15 cellular contexts compared by ENCODE assay signal in the genomic region with DNA sequence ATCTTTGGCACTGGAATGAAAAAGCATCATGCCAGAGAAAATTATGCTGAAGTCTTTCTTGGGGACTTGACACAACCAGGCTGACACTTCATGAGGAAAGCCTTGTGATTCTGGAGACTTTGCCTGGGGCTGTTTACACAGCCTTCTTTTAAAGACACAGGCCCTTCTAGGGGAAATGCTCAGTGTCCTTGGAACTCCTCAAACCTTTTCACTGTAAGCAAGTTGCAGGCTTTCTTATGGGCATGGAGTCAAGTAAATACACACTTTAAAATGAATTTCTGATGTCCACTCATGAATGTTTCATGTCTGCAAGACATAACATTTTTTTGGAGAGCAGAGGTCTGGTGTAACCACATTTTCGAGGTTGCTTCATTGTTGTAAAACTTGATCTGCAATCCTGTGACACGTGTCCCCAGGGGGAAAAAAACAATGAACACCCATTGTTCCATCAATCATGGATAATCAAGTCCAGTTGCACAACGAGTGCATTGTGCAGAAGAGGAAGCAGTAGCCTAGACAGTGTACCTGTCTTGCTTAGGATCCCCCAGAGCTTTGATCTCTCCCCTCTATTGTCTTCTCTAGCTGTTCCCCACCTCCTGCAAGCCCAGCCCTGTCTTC.
DNase-seq lines count a peak whose midpoint lies in the region; ATAC-seq lines count a peak whose summit lies in the region.
"Had no signal": no experiment of that assay in that cellular context is flagged by ENCODE, and none has a peak within 500 bp of the region (broad histone marks: within the 10 kb centered on the region; RNA-seq: fewer than 3 reads in every experiment).

No MANE protein-coding gene starts in this region.

- H2BK12ac ChIP-seq in trophoblast cell (ENCODE audit: low read length): peak overlapping the region; percentile 30

- no peak overlapping the region for H3K23ac ChIP-seq in trophoblast cell (ENCODE audit: low read length)

- H3K36me3 Mint-ChIP-seq in effector memory CD8-positive, alpha-beta T cell (ENCODE audit: insufficient read depth): no peaks in the 10 kb centered on the region
- no peaks in the 10 kb centered on the region for H3K36me3 Mint-ChIP-seq in activated T-helper 2 cell treated with anti-CD3 and anti-CD28 coated beads, Interferon-gamma antibody, Interleukin-2, Interleukin-4, amounts not matched to agents 10 μg/mL and 5 μg/mL and 100 μg/mL, durations not matched to agents 14 hours and 24 hours and 36 hours (ENCODE audit: low read depth)
- H3K36me3 Mint-ChIP-seq: CD4-positive, alpha-beta memory T cell had no signal

- peak overlapping the region; percentile 30 for H3K4me2 ChIP-seq in trophoblast cell (ENCODE audit: low read length)

- H3K27me3 Mint-ChIP-seq in effector memory CD8-positive, alpha-beta T cell: peaks cover 0 to 7% of the 10 kb centered on the region in 2 donors
- no peaks in the 10 kb centered on the region for H3K27me3 Mint-ChIP-seq in activated T-helper 2 cell treated with anti-CD3 and anti-CD28 coated beads, Interferon-gamma antibody, Interleukin-2, Interleukin-4, amounts not matched to agents 10 μg/mL and 5 μg/mL and 100 μg/mL, durations not matched to agents 14 hours and 24 hours and 36 hours (ENCODE audit: low read depth)
- H3K27me3 Mint-ChIP-seq: CD4-positive, alpha-beta memory T cell; T-helper 17 cell had no signal

- H3K79me2 ChIP-seq in trophoblast cell (ENCODE audit: control insufficient read depth, insufficient read depth, low read length, poor library complexity): no peaks in the 10 kb centered on the region

- no peak overlapping the region for H2AK5ac ChIP-seq in trophoblast cell (ENCODE audit: low read length)

- no peak overlapping the region for H2AFZ ChIP-seq in trophoblast cell (ENCODE audit: insufficient read depth, low read length, poor library complexity)

- peak overlapping the region; percentile 56 for H4K91ac ChIP-seq in trophoblast cell (ENCODE audit: low read depth, low read length)

- no peak overlapping the region for H3K27ac Mint-ChIP-seq in effector memory CD8-positive, alpha-beta T cell
- H3K27ac Mint-ChIP-seq in activated T-helper 2 cell treated with anti-CD3 and anti-CD28 coated beads, Interferon-gamma antibody, Interleukin-2, Interleukin-4, amounts not matched to agents 10 μg/mL and 5 μg/mL and 100 μg/mL, durations not matched to agents 14 hours and 24 hours and 36 hours: no peak overlapping the region
- H3K27ac Mint-ChIP-seq: CD4-positive, alpha-beta memory T cell; T-helper 17 cell had no signal

- no CpG with 5 or more reads among the region's 3 CpGs for WGBS in trophoblast cell (ENCODE audit: extremely low coverage, insufficient coverage, insufficient read length)

- no peak overlapping the region for H3K9ac ChIP-seq in trophoblast cell (ENCODE audit: low read length)

- H3K4ac ChIP-seq in trophoblast cell (ENCODE audit: low read depth, low read length): no peak overlapping the region

- H3K27ac ChIP-seq in trophoblast cell (ENCODE audit: low read depth, low read length): peak overlapping the region; percentile 82
- H3K27ac ChIP-seq: transverse colon had no signal

- intact Hi-C loops in activated T-helper 2 cell treated with anti-CD3 and anti-CD28 coated beads, Interferon-gamma antibody, Interleukin-2, Interleukin-4, amounts not matched to agents 10 μg/mL and 5 μg/mL and 100 μg/mL, durations not matched to agents 14 hours and 24 hours and 36 hours (cut with micrococcal nuclease): no loop called here

- DNase-seq in GM04503 (ENCODE audit: low read depth) (peak; percentile 58), RPMI7951 (ENCODE audit: low read depth) (peak; percentile 91), fibroblast of peridontal ligament (ENCODE audit: extremely low read depth) (peak; percentile 36), trophoblast cell (peak; percentile 65 to 83), NCI-H2029 treated with DMSO at 0.1 percent for 48 hours (lab: John Stamatoyannopoulos, UW) (no peak), HK-2 (ENCODE audit: unreplicated experiment) (no peak)
- no peak for DNase-seq in effector memory CD8-positive, alpha-beta T cell
- DNase-seq in activated T-helper 2 cell treated with anti-CD3 and anti-CD28 coated beads, Interferon-gamma antibody, Interleukin-2, Interleukin-4, amounts not matched to agents 10 μg/mL and 5 μg/mL and 100 μg/mL, durations not matched to agents 14 hours and 24 hours and 36 hours (ENCODE audit: low spot score): no peak
- DNase-seq: CD4-positive, alpha-beta memory T cell; left colon; NCI-H1092; NCI-H748 treated with DMSO at 0.1 percent for 48 hours; T-helper 17 cell; transverse colon had no signal

- peak overlapping the region; percentile 37 for H2BK120ac ChIP-seq in trophoblast cell (ENCODE audit: insufficient read depth, low read length, poor library complexity)

- H3K79me1 ChIP-seq in trophoblast cell (ENCODE audit: low read length): peaks cover 12% of the 10 kb centered on the region

- H3K4me3 ChIP-seq in trophoblast cell (ENCODE audit: low read depth, low read length): no peak overlapping the region
- H3K4me3 ChIP-seq: ascending aorta, transverse colon had no signal

- peaks cover 5% of the 10 kb centered on the region for H3K9me3 ChIP-seq in trophoblast cell (ENCODE audit: insufficient read depth, low read depth, low read length)
- H3K9me3 ChIP-seq: ascending aorta, transverse colon had no signal

- H2BK5ac ChIP-seq in trophoblast cell (ENCODE audit: low read depth, low read length, poor library complexity): peak overlapping the region; percentile 53

- peaks cover 0 to 2% of the 10 kb centered on the region in 2 experiments for H3K36me3 ChIP-seq in trophoblast cell (ENCODE audit: control insufficient read depth in 1 of 2, insufficient read depth in 2 of 2, low read length in 2 of 2)
- H3K36me3 ChIP-seq: ascending aorta, transverse colon had no signal

- no peak overlapping the region for H3K4me3 Mint-ChIP-seq in effector memory CD8-positive, alpha-beta T cell
- H3K4me3 Mint-ChIP-seq in activated T-helper 2 cell treated with anti-CD3 and anti-CD28 coated beads, Interferon-gamma antibody, Interleukin-2, Interleukin-4, amounts not matched to agents 10 μg/mL and 5 μg/mL and 100 μg/mL, durations not matched to agents 14 hours and 24 hours and 36 hours (ENCODE audit: low read depth): no peak overlapping the region
- H3K4me3 Mint-ChIP-seq: CD4-positive, alpha-beta memory T cell; T-helper 17 cell had no signal

- ATAC-seq in effector memory CD8-positive, alpha-beta T cell (replicated peaks): no peak
- ATAC-seq: left colon, T-helper 17 cell had no signal

- no peaks in the 10 kb centered on the region for H3K4me1 Mint-ChIP-seq in effector memory CD8-positive, alpha-beta T cell (ENCODE audit: low read depth in 2 of 2)
- no peaks in the 10 kb centered on the region for H3K4me1 Mint-ChIP-seq in activated T-helper 2 cell treated with anti-CD3 and anti-CD28 coated beads, Interferon-gamma antibody, Interleukin-2, Interleukin-4, amounts not matched to agents 10 μg/mL and 5 μg/mL and 100 μg/mL, durations not matched to agents 14 hours and 24 hours and 36 hours (ENCODE audit: low read depth)
- H3K4me1 Mint-ChIP-seq: CD4-positive, alpha-beta memory T cell; T-helper 17 cell had no signal

- H4K12ac ChIP-seq in trophoblast cell (ENCODE audit: low read depth, low read length): no peak overlapping the region

- H3K9me3 Mint-ChIP-seq in effector memory CD8-positive, alpha-beta T cell: peaks cover 9 to 23% of the 10 kb centered on the region in 2 donors
- H3K9me3 Mint-ChIP-seq in activated T-helper 2 cell treated with anti-CD3 and anti-CD28 coated beads, Interferon-gamma antibody, Interleukin-2, Interleukin-4, amounts not matched to agents 10 μg/mL and 5 μg/mL and 100 μg/mL, durations not matched to agents 14 hours and 24 hours and 36 hours: peaks cover 6% of the 10 kb centered on the region

- peak overlapping the region; percentile 3 for H4K8ac ChIP-seq in trophoblast cell (ENCODE audit: low read depth, low read length)

- H3K4me1 ChIP-seq in trophoblast cell (ENCODE audit: control insufficient read depth in 1 of 2, insufficient read depth in 2 of 2, low read length in 2 of 2): peaks cover 7 to 16% of the 10 kb centered on the region in 2 experiments

- H3K14ac ChIP-seq in trophoblast cell (ENCODE audit: low read length): peak overlapping the region; percentile 52

- peak overlapping the region; percentile 64 for H3K18ac ChIP-seq in trophoblast cell (ENCODE audit: low read length)

- no peaks in the 10 kb centered on the region for H3K27me3 ChIP-seq in trophoblast cell (ENCODE audit: insufficient read depth, low read length)
- H3K27me3 ChIP-seq: ascending aorta, transverse colon had no signal

Comparison
In these comparisons a context has a peak if more than half of its experiments do, and no peak if none do; other contexts are left out.
1. DNase-seq: peak in GM04503 (single experiment), RPMI7951 (single experiment), fibroblast of peridontal ligament (single experiment) and trophoblast cell (2 of 2); none in NCI-H2029 treated with DMSO at 0.1 percent for 48 hours (single experiment), effector memory CD8-positive, alpha-beta T cell (0 of 3), HK-2 (single experiment) and activated T-helper 2 cell treated with anti-CD3 and anti-CD28 coated beads, Interferon-gamma antibody, Interleukin-2, Interleukin-4, amounts not matched to agents 10 μg/mL and 5 μg/mL and 100 μg/mL, durations not matched to agents 14 hours and 24 hours and 36 hours (single experiment).